In genomic region chr2:223537669-223538601, GRCh38 we compare ENCODE assay signal across 1 cellular context.
TF ChIP-seq lines count a peak whose summit lies in the region.

No MANE protein-coding gene starts in this region.

TF ChIP-seq in K562, 482 proteins besides CTCF, POLR2A, EP300 and RAD21 (continued from another document):
- no peak for TF ChIP-seq PATZ1 (CRISPR knock-in tag; IDR thresholded peaks at IDR 0.05; ENCODE audit: borderline replicate concordance)
- TF ChIP-seq ZNF316 (IDR thresholded peaks at IDR 0.05): peak; percentile 51
- TF ChIP-seq MAFG (tag; conservative IDR thresholded peaks at IDR 0.05): peak; percentile 78
- TF ChIP-seq PKNOX1 (IDR thresholded peaks at IDR 0.05): no peak
- no peak for TF ChIP-seq CHD2 (IDR thresholded peaks at IDR 0.05; ENCODE audit: low read depth, low read length)
- TF ChIP-seq NFE2L1 (tag; IDR thresholded peaks at IDR 0.05; ENCODE audit: borderline replicate concordance, low read depth): peak; percentile 61; the same call in 1 of the 2 replicates
- TF ChIP-seq C11orf30 (IDR thresholded peaks at IDR 0.05; ENCODE audit: low read depth): peak; percentile 24; the same call in 1 of the 2 replicates
TF ChIP-seq in K562: peak in this region for 6.
